In the genomic region with DNA sequence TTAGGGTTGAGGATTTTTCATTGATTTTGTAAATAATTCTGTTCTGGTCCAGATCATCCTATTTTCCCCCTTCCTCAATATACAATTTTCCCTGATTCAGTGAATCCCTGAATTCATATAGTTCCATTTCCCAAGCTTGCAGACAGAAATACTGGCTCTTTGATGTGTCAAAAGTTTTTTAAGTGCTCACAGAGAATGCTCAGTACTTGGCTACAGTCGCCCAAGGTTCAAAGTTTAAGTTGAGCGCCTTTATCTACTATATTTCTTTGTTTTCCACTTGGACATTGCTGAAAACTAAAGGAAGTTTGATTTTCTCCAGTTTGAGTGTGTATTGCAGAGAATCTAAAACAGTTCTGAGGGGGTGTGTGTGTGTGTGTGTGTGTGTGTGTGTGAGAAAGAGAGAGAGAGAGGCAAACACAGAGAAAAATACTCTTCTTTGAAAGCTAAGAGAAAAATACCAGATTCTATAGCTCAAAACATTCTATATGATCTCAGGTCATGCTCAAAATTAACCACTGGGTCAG, we compare ENCODE assay signal across 1 cellular context.
TF ChIP-seq lines count a peak whose summit lies in the region.

No MANE protein-coding gene starts in this region.

TF ChIP-seq in GM23338, 12 proteins besides CTCF, POLR2A, EP300 and RAD21 (continued from another document):
- TF ChIP-seq REST (IDR thresholded peaks at IDR 0.05; ENCODE audit: unreplicated experiment) = no peak
- TF ChIP-seq ZNF114 (CRISPR knock-in tag; IDR thresholded peaks at IDR 0.05) = no peak
- no peak for TF ChIP-seq EZH2phosphoT487 (IDR thresholded peaks at IDR 0.05; ENCODE audit: unreplicated experiment)
- TF ChIP-seq ETS1 (IDR thresholded peaks at IDR 0.05) = no peak
- TF ChIP-seq, protein P1, sequence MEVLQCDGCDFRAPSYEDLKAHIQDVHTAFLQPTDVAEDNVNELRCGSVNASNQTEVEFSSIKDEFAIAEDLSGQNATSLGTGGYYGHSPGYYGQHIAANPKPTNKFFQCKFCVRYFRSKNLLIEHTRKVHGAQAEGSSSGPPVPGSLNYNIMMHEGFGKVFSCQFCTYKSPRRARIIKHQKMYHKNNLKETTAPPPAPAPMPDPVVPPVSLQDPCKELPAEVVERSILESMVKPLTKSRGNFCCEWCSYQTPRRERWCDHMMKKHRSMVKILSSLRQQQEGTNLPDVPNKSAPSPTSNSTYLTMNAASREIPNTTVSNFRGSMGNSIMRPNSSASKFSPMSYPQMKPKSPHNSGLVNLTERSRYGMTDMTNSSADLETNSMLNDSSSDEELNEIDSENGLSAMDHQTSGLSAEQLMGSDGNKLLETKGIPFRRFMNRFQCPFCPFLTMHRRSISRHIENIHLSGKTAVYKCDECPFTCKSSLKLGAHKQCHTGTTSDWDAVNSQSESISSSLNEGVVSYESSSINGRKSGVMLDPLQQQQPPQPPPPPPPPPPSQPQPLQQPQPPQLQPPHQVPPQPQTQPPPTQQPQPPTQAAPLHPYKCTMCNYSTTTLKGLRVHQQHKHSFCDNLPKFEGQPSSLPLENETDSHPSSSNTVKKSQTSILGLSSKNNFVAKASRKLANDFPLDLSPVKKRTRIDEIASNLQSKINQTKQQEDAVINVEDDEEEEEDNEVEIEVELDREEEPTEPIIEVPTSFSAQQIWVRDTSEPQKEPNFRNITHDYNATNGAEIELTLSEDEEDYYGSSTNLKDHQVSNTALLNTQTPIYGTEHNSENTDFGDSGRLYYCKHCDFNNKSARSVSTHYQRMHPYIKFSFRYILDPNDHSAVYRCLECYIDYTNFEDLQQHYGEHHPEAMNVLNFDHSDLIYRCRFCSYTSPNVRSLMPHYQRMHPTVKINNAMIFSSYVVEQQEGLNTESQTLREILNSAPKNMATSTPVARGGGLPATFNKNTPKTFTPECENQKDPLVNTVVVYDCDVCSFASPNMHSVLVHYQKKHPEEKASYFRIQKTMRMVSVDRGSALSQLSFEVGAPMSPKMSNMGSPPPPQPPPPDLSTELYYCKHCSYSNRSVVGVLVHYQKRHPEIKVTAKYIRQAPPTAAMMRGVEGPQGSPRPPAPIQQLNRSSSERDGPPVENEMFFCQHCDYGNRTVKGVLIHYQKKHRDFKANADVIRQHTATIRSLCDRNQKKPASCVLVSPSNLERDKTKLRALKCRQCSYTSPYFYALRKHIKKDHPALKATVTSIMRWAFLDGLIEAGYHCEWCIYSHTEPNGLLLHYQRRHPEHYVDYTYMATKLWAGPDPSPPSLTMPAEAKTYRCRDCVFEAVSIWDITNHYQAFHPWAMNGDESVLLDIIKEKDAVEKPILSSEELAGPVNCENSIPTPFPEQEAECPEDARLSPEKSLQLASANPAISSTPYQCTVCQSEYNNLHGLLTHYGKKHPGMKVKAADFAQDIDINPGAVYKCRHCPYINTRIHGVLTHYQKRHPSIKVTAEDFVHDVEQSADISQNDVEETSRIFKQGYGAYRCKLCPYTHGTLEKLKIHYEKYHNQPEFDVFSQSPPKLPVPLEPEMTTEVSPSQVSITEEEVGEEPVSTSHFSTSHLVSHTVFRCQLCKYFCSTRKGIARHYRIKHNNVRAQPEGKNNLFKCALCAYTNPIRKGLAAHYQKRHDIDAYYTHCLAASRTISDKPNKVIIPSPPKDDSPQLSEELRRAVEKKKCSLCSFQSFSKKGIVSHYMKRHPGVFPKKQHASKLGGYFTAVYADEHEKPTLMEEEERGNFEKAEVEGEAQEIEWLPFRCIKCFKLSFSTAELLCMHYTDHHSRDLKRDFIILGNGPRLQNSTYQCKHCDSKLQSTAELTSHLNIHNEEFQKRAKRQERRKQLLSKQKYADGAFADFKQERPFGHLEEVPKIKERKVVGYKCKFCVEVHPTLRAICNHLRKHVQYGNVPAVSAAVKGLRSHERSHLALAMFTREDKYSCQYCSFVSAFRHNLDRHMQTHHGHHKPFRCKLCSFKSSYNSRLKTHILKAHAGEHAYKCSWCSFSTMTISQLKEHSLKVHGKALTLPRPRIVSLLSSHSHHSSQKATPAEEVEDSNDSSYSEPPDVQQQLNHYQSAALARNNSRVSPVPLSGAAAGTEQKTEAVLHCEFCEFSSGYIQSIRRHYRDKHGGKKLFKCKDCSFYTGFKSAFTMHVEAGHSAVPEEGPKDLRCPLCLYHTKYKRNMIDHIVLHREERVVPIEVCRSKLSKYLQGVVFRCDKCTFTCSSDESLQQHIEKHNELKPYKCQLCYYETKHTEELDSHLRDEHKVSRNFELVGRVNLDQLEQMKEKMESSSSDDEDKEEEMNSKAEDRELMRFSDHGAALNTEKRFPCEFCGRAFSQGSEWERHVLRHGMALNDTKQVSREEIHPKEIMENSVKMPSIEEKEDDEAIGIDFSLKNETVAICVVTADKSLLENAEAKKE (CRISPR knock-in tag; IDR thresholded peaks at IDR 0.05) = no peak
- no peak for TF ChIP-seq EZH2 (IDR thresholded peaks at IDR 0.05; ENCODE audit: low read depth, unreplicated experiment)
- TF ChIP-seq NANOG (IDR thresholded peaks at IDR 0.05; ENCODE audit: borderline replicate concordance) = no peak
- TF ChIP-seq POLR2AphosphoS5 (IDR thresholded peaks at IDR 0.05; ENCODE audit: low read depth) = no peak
- no peak for TF ChIP-seq CREB1 (CRISPR knock-in tag; IDR thresholded peaks at IDR 0.05; ENCODE audit: low read depth)
